ENCODE assay signal across 18 cellular contexts in genomic region chr4:138308421-138308820, GRCh38.
A peak's percentile ranks its signal among the peaks of the same experiment; 100 is the strongest.
DNase-seq lines count a peak whose midpoint lies in the region; TF ChIP-seq lines count a peak whose summit lies in the region.
"Had no signal": no experiment of that assay in that cellular context is flagged by ENCODE, and none has a peak within 500 bp of the region (broad histone marks: within the 10 kb centered on the region; RNA-seq: fewer than 3 reads in every experiment).

No MANE protein-coding gene starts in this region.

- TF ChIP-seq CTCF in BJ (IDR thresholded peaks at IDR 0.05; ENCODE audit: insufficient read depth, low read depth, low read length), result no peak
- TF ChIP-seq CTCF in MCF 10A (IDR thresholded peaks at IDR 0.05; ENCODE audit: unreplicated experiment), result no peak
- TF ChIP-seq CTCF in hepatocyte (IDR thresholded peaks at IDR 0.05; ENCODE audit: poor library complexity), result no peak
- no peak for TF ChIP-seq CTCF in esophagus muscularis mucosa (IDR thresholded peaks at IDR 0.05)

- TF ChIP-seq EP300 in esophagus muscularis mucosa (IDR thresholded peaks at IDR 0.05), result no peak

- peak overlapping the region; percentile 89 for H3K27ac Mint-ChIP-seq in MCF 10A (ENCODE audit: low read depth, unreplicated experiment)

- H3K27me3 ChIP-seq in BJ (ENCODE audit: control insufficient read depth, insufficient read depth, low read length), result no peaks in the 10 kb centered on the region
- H3K27me3 ChIP-seq in MG63, result no peaks in the 10 kb centered on the region
- no peaks in the 10 kb centered on the region for H3K27me3 ChIP-seq in hepatocyte
- H3K27me3 ChIP-seq in esophagus muscularis mucosa, result no peaks in the 10 kb centered on the region
- H3K27me3 ChIP-seq: ovary had no signal

- H3K4me2 ChIP-seq in hepatocyte, result no peak overlapping the region

- no peak for TF ChIP-seq POLR2A in esophagus muscularis mucosa (IDR thresholded peaks at IDR 0.05; ENCODE audit: low read depth)

- no peaks in the 10 kb centered on the region for H4K20me1 ChIP-seq in hepatocyte (ENCODE audit: insufficient read depth, poor library complexity, severe bottlenecking)

- no peaks in the 10 kb centered on the region for H3K79me2 ChIP-seq in hepatocyte

- no peaks in the 10 kb centered on the region for H3K9me2 ChIP-seq in hepatocyte (replicated peaks; ENCODE audit: insufficient read depth)

- peak; percentile 61 for DNase-seq in BJ (ENCODE audit: low read depth)
- DNase-seq in MG63, result peak; percentile 57
- peak; percentile 96 for DNase-seq in MCF 10A (ENCODE audit: unreplicated experiment)
- peak; percentile 13 for DNase-seq in hepatocyte (ENCODE audit: low spot score)
- no peak for DNase-seq in D341Med (ENCODE audit: low spot score)
- no peak for DNase-seq in NCI-H446 (lab: John Stamatoyannopoulos, UW)
- DNase-seq in 8988T, result no peak
- DNase-seq in esophagus muscularis mucosa (ENCODE audit: extremely low spot score), result no peak
- DNase-seq: activated T-cell treated with anti-CD3 and anti-CD28 coated beads for 4 hours; DMS153; H7; hippocampal formation; NCI-H526 treated with DMSO at 0.1 percent for 48 hours; ovary; SIG-M5; stimulated activated CD4-positive, alpha-beta T cell treated with anti-CD3 and anti-CD28 coated beads, Interleukin-4, amount 100 ng/mL, for 1 hour; stimulated activated naive CD4-positive, alpha-beta T cell had no signal

- BruUV-seq in MCF 10A (replicated peaks; lab: Mats Ljungman, UMichigan), result no TSS peak

- H3K4me3 ChIP-seq in BJ (ENCODE audit: low read depth, low read length), result no peak overlapping the region
- no peak overlapping the region for H3K4me3 ChIP-seq in MG63
- no peak overlapping the region for H3K4me3 ChIP-seq in hepatocyte
- H3K4me3 ChIP-seq in esophagus muscularis mucosa, result no peak overlapping the region
- H3K4me3 ChIP-seq: lung, ovary had no signal

- POLR2A ChIA-PET in BJ (lab: Charles Lee) (no interaction called here), MCF 10A (lab: Yijun Ruan, JAX) (interaction anchor here (0.6 to 4.5 kb wide), 17 partner anchors 9 to 373 kb away, joined by 3 to 99 read pairs (median 4); partner anchors contain the start of gene SLC7A11)

- CTCF ChIA-PET in BJ (lab: Yijun Ruan, JAX) (interaction anchor here (0.7 to 1.0 kb wide), 2 partner anchors 66 to 566 kb away, joined by 3 read pairs; partner anchors contain the start of gene SLC7A11), MCF 10A (lab: Yijun Ruan, JAX) (interaction anchor here (0.6 to 1.1 kb wide), 4 partner anchors 66 to 215 kb away, joined by 3 to 4 read pairs (median 3); partner anchors contain the start of gene SLC7A11)

- intact Hi-C loops in MCF 10A (cut with micrococcal nuclease) (loop anchor here (1.0 kb wide), 1 partner anchor 66 kb away; the partner anchor contains the start of gene SLC7A11), esophagus muscularis mucosa (cut with DNase I) (no loop called here)

- no peaks in the 10 kb centered on the region for H3K36me3 ChIP-seq in BJ (ENCODE audit: control insufficient read depth, insufficient read depth, low read length)
- no peaks in the 10 kb centered on the region for H3K36me3 ChIP-seq in MG63
- H3K36me3 ChIP-seq in hepatocyte (replicated peaks; ENCODE audit: insufficient read depth, low read depth), result no peaks in the 10 kb centered on the region
- no peaks in the 10 kb centered on the region for H3K36me3 ChIP-seq in esophagus muscularis mucosa
- H3K36me3 ChIP-seq: ovary had no signal

- WGBS in hepatocyte (ENCODE audit: low lambda C conversion rate, missing lambda C conversion rate), result 58% methylated on average over 5 of the region's 5 CpGs
- 86% methylated on average over 5 of the region's 5 CpGs for WGBS in esophagus muscularis mucosa

- peak overlapping the region; percentile 2 for H3K4me3 Mint-ChIP-seq in MCF 10A (ENCODE audit: unreplicated experiment)

- H3K27ac ChIP-seq in hepatocyte (no peak overlapping the region), esophagus muscularis mucosa (replicated peaks in 1 of 4) (no peak overlapping the region)
- H3K27ac ChIP-seq: ovary had no signal

- H3K4me1 Mint-ChIP-seq in MCF 10A (ENCODE audit: insufficient read depth, unreplicated experiment), result peaks cover 35% of the 10 kb centered on the region

- H3K36me3 Mint-ChIP-seq in MCF 10A (ENCODE audit: insufficient read depth, unreplicated experiment), result no peaks in the 10 kb centered on the region

- H2AFZ ChIP-seq in hepatocyte, result no peak overlapping the region

- H3K4me1 ChIP-seq in hepatocyte (ENCODE audit: insufficient read depth) (no peaks in the 10 kb centered on the region), esophagus muscularis mucosa (no peaks in the 10 kb centered on the region)

- H3K27me3 Mint-ChIP-seq in MCF 10A (ENCODE audit: insufficient read depth, unreplicated experiment), result no peaks in the 10 kb centered on the region

- H3K9me3 ChIP-seq in MG63, result no peaks in the 10 kb centered on the region
- no peaks in the 10 kb centered on the region for H3K9me3 ChIP-seq in hepatocyte (ENCODE audit: low read depth)
- H3K9me3 ChIP-seq in esophagus muscularis mucosa, result no peaks in the 10 kb centered on the region
- H3K9me3 ChIP-seq: ovary had no signal

- no peaks in the 10 kb centered on the region for H3K9me3 Mint-ChIP-seq in MCF 10A (ENCODE audit: unreplicated experiment)

Comparison
In these comparisons a context has a peak if more than half of its experiments do, and no peak if none do; other contexts are left out.
1. DNase-seq: peak in BJ (single experiment), MG63 (single experiment), MCF 10A (single experiment) and hepatocyte (single experiment); none in D341Med (single experiment), NCI-H446 (0 of 2), 8988T (single experiment) and esophagus muscularis mucosa (single experiment).